Comparison of ENCODE assay signal across 1 cellular context in the genomic region with DNA sequence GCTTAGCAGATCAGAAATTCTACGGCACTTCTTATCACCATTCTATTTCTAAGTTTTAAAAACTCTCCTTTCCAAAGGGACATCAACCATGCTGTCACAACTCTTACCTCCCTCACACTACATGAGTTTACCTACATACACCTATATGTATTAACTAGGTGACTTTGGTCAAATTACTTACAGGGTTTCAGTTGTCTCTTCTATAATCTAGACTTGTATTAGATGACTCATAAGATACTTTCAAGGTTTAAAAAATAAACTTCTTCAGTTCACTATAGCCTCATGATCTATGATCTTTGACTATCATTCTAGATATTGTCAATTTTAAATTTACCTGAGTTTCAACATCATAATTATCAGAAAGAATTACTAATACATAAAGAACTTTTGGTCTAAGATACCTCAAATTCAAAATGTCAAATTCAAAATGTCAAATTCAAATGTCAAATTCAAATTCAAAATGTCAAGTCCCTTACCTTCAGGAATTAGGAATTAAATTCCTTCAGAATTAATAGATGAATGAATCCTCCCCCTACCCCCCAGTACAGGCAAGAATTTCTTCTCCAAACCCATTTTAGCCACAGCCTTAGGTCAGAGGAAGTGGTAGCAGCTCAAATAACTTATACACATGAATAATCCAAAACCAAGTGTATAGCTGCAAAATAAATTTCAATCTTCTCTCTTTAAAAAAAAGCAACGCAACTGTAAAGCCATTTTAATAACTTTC.
TF ChIP-seq lines count a peak whose summit lies in the region.

No MANE protein-coding gene starts in this region.

TF ChIP-seq in HepG2, 621 proteins besides CTCF, POLR2A, EP300 and RAD21:
- TF ChIP-seq, protein P1, sequence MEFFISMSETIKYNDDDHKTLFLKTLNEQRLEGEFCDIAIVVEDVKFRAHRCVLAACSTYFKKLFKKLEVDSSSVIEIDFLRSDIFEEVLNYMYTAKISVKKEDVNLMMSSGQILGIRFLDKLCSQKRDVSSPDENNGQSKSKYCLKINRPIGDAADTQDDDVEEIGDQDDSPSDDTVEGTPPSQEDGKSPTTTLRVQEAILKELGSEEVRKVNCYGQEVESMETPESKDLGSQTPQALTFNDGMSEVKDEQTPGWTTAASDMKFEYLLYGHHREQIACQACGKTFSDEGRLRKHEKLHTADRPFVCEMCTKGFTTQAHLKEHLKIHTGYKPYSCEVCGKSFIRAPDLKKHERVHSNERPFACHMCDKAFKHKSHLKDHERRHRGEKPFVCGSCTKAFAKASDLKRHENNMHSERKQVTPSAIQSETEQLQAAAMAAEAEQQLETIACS (CRISPR knock-in tag; IDR thresholded peaks at IDR 0.05): no peak
- TF ChIP-seq SALL2 (CRISPR knock-in tag; IDR thresholded peaks at IDR 0.05) (no peak), ARNTL (CRISPR knock-in tag; IDR thresholded peaks at IDR 0.05) (no peak), ZNF775 (CRISPR knock-in tag; IDR thresholded peaks at IDR 0.05; ENCODE audit: borderline replicate concordance) (no peak), MXI1 (IDR thresholded peaks at IDR 0.05; ENCODE audit: borderline replicate concordance, low read depth, low read length) (no peak), BHLHE40 (IDR thresholded peaks at IDR 0.05; ENCODE audit: low read length) (no peak), SRF (IDR thresholded peaks at IDR 0.05; ENCODE audit: low read depth, low read length) (no peak), SRSF9 (IDR thresholded peaks at IDR 0.05; ENCODE audit: borderline replicate concordance, insufficient read depth, low read depth, low read length, poor library complexity, severe bottlenecking) (no peak), TOPORS (CRISPR knock-in tag; IDR thresholded peaks at IDR 0.05) (no peak), ZFY (CRISPR knock-in tag; IDR thresholded peaks at IDR 0.05) (no peak), ZNF333 (CRISPR knock-in tag; IDR thresholded peaks at IDR 0.05; ENCODE audit: borderline replicate concordance) (no peak), JDP2 (CRISPR knock-in tag; IDR thresholded peaks at IDR 0.05; ENCODE audit: borderline replicate concordance) (no peak)
- TF ChIP-seq, protein P2, sequence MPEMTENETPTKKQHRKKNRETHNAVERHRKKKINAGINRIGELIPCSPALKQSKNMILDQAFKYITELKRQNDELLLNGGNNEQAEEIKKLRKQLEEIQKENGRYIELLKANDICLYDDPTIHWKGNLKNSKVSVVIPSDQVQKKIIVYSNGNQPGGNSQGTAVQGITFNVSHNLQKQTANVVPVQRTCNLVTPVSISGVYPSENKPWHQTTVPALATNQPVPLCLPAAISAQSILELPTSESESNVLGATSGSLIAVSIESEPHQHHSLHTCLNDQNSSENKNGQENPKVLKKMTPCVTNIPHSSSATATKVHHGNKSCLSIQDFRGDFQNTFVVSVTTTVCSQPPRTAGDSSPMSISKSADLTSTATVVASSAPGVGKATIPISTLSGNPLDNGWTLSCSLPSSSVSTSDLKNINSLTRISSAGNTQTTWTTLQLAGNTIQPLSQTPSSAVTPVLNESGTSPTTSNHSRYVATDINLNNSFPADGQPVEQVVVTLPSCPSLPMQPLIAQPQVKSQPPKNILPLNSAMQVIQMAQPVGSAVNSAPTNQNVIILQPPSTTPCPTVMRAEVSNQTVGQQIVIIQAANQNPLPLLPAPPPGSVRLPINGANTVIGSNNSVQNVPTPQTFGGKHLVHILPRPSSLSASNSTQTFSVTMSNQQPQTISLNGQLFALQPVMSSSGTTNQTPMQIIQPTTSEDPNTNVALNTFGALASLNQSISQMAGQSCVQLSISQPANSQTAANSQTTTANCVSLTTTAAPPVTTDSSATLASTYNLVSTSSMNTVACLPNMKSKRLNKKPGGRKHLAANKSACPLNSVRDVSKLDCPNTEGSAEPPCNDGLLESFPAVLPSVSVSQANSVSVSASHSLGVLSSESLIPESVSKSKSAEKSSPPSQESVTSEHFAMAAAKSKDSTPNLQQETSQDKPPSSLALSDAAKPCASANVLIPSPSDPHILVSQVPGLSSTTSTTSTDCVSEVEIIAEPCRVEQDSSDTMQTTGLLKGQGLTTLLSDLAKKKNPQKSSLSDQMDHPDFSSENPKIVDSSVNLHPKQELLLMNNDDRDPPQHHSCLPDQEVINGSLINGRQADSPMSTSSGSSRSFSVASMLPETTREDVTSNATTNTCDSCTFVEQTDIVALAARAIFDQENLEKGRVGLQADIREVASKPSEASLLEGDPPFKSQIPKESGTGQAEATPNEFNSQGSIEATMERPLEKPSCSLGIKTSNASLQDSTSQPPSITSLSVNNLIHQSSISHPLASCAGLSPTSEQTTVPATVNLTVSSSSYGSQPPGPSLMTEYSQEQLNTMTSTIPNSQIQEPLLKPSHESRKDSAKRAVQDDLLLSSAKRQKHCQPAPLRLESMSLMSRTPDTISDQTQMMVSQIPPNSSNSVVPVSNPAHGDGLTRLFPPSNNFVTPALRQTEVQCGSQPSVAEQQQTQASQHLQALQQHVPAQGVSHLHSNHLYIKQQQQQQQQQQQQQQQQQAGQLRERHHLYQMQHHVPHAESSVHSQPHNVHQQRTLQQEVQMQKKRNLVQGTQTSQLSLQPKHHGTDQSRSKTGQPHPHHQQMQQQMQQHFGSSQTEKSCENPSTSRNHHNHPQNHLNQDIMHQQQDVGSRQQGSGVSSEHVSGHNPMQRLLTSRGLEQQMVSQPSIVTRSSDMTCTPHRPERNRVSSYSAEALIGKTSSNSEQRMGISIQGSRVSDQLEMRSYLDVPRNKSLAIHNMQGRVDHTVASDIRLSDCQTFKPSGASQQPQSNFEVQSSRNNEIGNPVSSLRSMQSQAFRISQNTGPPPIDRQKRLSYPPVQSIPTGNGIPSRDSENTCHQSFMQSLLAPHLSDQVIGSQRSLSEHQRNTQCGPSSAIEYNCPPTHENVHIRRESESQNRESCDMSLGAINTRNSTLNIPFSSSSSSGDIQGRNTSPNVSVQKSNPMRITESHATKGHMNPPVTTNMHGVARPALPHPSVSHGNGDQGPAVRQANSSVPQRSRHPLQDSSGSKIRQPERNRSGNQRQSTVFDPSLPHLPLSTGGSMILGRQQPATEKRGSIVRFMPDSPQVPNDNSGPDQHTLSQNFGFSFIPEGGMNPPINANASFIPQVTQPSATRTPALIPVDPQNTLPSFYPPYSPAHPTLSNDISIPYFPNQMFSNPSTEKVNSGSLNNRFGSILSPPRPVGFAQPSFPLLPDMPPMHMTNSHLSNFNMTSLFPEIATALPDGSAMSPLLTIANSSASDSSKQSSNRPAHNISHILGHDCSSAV (CRISPR knock-in tag; IDR thresholded peaks at IDR 0.05; ENCODE audit: borderline replicate concordance): no peak
- TF ChIP-seq, protein P3, sequence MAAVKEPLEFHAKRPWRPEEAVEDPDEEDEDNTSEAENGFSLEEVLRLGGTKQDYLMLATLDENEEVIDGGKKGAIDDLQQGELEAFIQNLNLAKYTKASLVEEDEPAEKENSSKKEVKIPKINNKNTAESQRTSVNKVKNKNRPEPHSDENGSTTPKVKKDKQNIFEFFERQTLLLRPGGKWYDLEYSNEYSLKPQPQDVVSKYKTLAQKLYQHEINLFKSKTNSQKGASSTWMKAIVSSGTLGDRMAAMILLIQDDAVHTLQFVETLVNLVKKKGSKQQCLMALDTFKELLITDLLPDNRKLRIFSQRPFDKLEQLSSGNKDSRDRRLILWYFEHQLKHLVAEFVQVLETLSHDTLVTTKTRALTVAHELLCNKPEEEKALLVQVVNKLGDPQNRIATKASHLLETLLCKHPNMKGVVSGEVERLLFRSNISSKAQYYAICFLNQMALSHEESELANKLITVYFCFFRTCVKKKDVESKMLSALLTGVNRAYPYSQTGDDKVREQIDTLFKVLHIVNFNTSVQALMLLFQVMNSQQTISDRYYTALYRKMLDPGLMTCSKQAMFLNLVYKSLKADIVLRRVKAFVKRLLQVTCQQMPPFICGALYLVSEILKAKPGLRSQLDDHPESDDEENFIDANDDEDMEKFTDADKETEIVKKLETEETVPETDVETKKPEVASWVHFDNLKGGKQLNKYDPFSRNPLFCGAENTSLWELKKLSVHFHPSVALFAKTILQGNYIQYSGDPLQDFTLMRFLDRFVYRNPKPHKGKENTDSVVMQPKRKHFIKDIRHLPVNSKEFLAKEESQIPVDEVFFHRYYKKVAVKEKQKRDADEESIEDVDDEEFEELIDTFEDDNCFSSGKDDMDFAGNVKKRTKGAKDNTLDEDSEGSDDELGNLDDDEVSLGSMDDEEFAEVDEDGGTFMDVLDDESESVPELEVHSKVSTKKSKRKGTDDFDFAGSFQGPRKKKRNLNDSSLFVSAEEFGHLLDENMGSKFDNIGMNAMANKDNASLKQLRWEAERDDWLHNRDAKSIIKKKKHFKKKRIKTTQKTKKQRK (IDR thresholded peaks at IDR 0.05; ENCODE audit: low read length): no peak
- TF ChIP-seq, protein P4, sequence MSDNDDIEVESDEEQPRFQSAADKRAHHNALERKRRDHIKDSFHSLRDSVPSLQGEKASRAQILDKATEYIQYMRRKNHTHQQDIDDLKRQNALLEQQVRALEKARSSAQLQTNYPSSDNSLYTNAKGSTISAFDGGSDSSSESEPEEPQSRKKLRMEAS (IDR thresholded peaks at IDR 0.05): no peak
- TF ChIP-seq, protein P5, sequence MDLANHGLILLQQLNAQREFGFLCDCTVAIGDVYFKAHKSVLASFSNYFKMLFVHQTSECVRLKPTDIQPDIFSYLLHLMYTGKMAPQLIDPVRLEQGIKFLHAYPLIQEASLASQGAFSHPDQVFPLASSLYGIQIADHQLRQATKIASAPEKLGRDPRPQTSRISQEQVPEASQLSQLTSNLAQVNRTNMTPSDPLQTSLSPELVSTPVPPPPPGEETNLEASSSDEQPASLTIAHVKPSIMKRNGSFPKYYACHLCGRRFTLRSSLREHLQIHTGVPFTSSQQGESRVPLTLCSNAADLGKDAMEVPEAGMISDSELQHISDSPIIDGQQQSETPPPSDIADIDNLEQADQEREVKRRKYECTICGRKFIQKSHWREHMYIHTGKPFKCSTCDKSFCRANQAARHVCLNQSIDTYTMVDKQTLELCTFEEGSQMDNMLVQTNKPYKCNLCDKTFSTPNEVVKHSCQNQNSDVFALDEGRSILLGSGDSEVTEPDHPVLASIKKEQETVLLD (CRISPR knock-in tag; IDR thresholded peaks at IDR 0.05; ENCODE audit: low read depth): no peak
- TF ChIP-seq, protein P6, sequence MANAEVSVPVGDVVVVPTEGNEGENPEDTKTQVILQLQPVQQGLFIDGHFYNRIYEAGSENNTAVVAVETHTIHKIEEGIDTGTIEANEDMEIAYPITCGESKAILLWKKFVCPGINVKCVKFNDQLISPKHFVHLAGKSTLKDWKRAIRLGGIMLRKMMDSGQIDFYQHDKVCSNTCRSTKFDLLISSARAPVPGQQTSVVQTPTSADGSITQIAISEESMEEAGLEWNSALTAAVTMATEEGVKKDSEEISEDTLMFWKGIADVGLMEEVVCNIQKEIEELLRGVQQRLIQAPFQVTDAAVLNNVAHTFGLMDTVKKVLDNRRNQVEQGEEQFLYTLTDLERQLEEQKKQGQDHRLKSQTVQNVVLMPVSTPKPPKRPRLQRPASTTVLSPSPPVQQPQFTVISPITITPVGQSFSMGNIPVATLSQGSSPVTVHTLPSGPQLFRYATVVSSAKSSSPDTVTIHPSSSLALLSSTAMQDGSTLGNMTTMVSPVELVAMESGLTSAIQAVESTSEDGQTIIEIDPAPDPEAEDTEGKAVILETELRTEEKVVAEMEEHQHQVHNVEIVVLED (CRISPR knock-in tag; IDR thresholded peaks at IDR 0.05; ENCODE audit: borderline replicate concordance): no peak
- TF ChIP-seq, protein P7, sequence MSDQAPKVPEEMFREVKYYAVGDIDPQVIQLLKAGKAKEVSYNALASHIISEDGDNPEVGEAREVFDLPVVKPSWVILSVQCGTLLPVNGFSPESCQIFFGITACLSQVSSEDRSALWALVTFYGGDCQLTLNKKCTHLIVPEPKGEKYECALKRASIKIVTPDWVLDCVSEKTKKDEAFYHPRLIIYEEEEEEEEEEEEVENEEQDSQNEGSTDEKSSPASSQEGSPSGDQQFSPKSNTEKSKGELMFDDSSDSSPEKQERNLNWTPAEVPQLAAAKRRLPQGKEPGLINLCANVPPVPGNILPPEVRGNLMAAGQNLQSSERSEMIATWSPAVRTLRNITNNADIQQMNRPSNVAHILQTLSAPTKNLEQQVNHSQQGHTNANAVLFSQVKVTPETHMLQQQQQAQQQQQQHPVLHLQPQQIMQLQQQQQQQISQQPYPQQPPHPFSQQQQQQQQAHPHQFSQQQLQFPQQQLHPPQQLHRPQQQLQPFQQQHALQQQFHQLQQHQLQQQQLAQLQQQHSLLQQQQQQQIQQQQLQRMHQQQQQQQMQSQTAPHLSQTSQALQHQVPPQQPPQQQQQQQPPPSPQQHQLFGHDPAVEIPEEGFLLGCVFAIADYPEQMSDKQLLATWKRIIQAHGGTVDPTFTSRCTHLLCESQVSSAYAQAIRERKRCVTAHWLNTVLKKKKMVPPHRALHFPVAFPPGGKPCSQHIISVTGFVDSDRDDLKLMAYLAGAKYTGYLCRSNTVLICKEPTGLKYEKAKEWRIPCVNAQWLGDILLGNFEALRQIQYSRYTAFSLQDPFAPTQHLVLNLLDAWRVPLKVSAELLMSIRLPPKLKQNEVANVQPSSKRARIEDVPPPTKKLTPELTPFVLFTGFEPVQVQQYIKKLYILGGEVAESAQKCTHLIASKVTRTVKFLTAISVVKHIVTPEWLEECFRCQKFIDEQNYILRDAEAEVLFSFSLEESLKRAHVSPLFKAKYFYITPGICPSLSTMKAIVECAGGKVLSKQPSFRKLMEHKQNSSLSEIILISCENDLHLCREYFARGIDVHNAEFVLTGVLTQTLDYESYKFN (CRISPR knock-in tag; conservative IDR thresholded peaks at IDR 0.05): no peak
- TF ChIP-seq, protein P8, sequence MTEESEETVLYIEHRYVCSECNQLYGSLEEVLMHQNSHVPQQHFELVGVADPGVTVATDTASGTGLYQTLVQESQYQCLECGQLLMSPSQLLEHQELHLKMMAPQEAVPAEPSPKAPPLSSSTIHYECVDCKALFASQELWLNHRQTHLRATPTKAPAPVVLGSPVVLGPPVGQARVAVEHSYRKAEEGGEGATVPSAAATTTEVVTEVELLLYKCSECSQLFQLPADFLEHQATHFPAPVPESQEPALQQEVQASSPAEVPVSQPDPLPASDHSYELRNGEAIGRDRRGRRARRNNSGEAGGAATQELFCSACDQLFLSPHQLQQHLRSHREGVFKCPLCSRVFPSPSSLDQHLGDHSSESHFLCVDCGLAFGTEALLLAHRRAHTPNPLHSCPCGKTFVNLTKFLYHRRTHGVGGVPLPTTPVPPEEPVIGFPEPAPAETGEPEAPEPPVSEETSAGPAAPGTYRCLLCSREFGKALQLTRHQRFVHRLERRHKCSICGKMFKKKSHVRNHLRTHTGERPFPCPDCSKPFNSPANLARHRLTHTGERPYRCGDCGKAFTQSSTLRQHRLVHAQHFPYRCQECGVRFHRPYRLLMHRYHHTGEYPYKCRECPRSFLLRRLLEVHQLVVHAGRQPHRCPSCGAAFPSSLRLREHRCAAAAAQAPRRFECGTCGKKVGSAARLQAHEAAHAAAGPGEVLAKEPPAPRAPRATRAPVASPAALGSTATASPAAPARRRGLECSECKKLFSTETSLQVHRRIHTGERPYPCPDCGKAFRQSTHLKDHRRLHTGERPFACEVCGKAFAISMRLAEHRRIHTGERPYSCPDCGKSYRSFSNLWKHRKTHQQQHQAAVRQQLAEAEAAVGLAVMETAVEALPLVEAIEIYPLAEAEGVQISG (CRISPR knock-in tag; IDR thresholded peaks at IDR 0.05): no peak
- TF ChIP-seq, protein P9, sequence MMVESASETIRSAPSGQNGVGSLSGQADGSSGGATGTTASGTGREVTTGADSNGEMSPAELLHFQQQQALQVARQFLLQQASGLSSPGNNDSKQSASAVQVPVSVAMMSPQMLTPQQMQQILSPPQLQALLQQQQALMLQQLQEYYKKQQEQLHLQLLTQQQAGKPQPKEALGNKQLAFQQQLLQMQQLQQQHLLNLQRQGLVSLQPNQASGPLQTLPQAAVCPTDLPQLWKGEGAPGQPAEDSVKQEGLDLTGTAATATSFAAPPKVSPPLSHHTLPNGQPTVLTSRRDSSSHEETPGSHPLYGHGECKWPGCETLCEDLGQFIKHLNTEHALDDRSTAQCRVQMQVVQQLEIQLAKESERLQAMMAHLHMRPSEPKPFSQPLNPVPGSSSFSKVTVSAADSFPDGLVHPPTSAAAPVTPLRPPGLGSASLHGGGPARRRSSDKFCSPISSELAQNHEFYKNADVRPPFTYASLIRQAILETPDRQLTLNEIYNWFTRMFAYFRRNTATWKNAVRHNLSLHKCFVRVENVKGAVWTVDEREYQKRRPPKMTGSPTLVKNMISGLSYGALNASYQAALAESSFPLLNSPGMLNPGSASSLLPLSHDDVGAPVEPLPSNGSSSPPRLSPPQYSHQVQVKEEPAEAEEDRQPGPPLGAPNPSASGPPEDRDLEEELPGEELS (CRISPR knock-in tag; IDR thresholded peaks at IDR 0.05): no peak
